Comparison of ENCODE assay signal across 17 cellular contexts in the genomic region with DNA sequence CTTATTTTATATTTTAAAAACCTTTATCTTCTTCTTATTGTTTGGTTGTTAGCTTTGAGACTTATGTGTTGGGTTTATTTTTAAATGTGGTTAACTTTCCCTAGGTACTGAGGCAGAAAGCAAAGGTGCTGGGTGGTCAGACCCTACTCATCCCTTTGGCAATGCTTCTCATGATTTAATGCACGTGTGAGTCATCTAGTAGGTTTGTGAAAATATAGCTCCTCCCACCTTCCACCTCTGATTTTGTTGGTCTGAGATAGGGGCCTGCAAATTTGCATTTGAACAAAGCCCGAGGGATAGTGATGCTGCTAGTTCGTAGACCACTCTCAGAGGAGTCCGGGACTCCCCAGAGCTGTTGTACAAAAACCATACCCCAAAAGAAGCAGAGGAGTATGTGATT.
DNase-seq lines count a peak whose midpoint lies in the region; TF ChIP-seq lines count a peak whose summit lies in the region.
"Had no signal": no experiment of that assay in that cellular context is flagged by ENCODE, and none has a peak within 500 bp of the region (broad histone marks: within the 10 kb centered on the region; RNA-seq: fewer than 3 reads in every experiment).

No MANE protein-coding gene starts in this region.

- DNase-seq in HCEC 1CT = peak; percentile 73
- peak; percentile 18 for DNase-seq in RKO (ENCODE audit: low spot score)
- peak; percentile 39 for DNase-seq in choroid plexus epithelial cell (ENCODE audit: low read depth)
- DNase-seq in osteoblast (ENCODE audit: insufficient read length, low spot score, missing footprints) = peak; percentile 60
- no peak for DNase-seq in NCI-H524 (lab: John Stamatoyannopoulos, UW)
- no peak for DNase-seq in NCI-H526 (lab: John Stamatoyannopoulos, UW)
- DNase-seq in GF-D8 (lab: John Stamatoyannopoulos, UW) = no peak
- DNase-seq: activated CD4-positive, alpha-beta T cell treated with anti-CD3 and anti-CD28 coated beads, Interleukin-2, amount 10 ng/mL, durations not matched to agents 24 days and 14 days; CD4-positive, alpha-beta T cell; Kasumi-1; midbrain; NCI-H1105 treated with DMSO at 0.1 percent for 48 hours; NCI-H69; posterior cingulate gyrus; SIG-M5 had no signal

- H3K4me2 ChIP-seq in osteoblast (ENCODE audit: insufficient read depth, low read length) = no peak overlapping the region

- no peaks in the 10 kb centered on the region for H4K20me1 ChIP-seq in osteoblast (ENCODE audit: insufficient read depth, low read length)

- H2AFZ ChIP-seq in osteoblast (ENCODE audit: low read length) = no peak overlapping the region

- no peaks in the 10 kb centered on the region for H3K9me3 ChIP-seq in osteoblast (ENCODE audit: low read depth, low read length)

- no peaks in the 10 kb centered on the region for H3K36me3 ChIP-seq in osteoblast (ENCODE audit: insufficient read depth, low read length)

- H3K4me1 ChIP-seq in osteoblast (ENCODE audit: insufficient read depth, low read length) = no peaks in the 10 kb centered on the region

- no peak overlapping the region for H3K27ac ChIP-seq in osteoblast (ENCODE audit: low read depth, low read length)
- H3K27ac ChIP-seq: epithelial cell of prostate had no signal

- H3K4me3 ChIP-seq in choroid plexus epithelial cell (ENCODE audit: low read depth, low read length) = no peak overlapping the region
- H3K4me3 ChIP-seq in osteoblast (ENCODE audit: insufficient read depth, low read length) = no peak overlapping the region
- H3K4me3 ChIP-seq: GM12878 had no signal

- H3K79me2 ChIP-seq in osteoblast (ENCODE audit: insufficient read depth, low read length) = peaks cover under 1% of the 10 kb centered on the region

- H3K27me3 ChIP-seq in osteoblast (ENCODE audit: insufficient read depth, low read length) = no peaks in the 10 kb centered on the region

- TF ChIP-seq CTCF in choroid plexus epithelial cell (conservative IDR thresholded peaks at IDR 0.05; ENCODE audit: low read depth, low read length) (no peak), osteoblast (IDR thresholded peaks at IDR 0.05; ENCODE audit: extremely low read depth, low read depth, low read length) (no peak)

Comparison
In these comparisons a context has a peak if more than half of its experiments do, and no peak if none do; other contexts are left out.
1. DNase-seq: peak in HCEC 1CT (single experiment), RKO (single experiment), choroid plexus epithelial cell (single experiment) and osteoblast (single experiment); none in NCI-H524 (0 of 2), NCI-H526 (0 of 2) and GF-D8 (single experiment).